In genomic region chr3:101724329-101725191, GRCh38 we compare ENCODE assay signal across 8 cellular contexts. TPM values are rescaled to one million over a fixed set of nuclear protein-coding genes. Genes with fewer than 3 reads are reported as not detected.
DNase-seq lines count a peak whose midpoint lies in the region; ATAC-seq lines count a peak whose summit lies in the region.

TSS of gene CEP97 (plus strand) at chr3:101724614. CDS start at chr3:101724677, 63 bp downstream.

- H3K27ac ChIP-seq in CD4-positive, alpha-beta memory T cell (ENCODE audit: low read depth, low read length): peak within 1 kb of the TSS; percentile 90
- H3K27ac ChIP-seq in effector memory CD4-positive, alpha-beta T cell (ENCODE audit: insufficient read depth, low read length, poor library complexity, severe bottlenecking): peak within 1 kb of the TSS; percentile 69

- peak; percentile 89 for ATAC-seq in GM19467 (IDR thresholded peaks at IDR 0.05; ENCODE audit: unreplicated experiment)

- peaks cover 18 to 29% of the 10 kb centered on the region in 2 donors for H3K36me3 Mint-ChIP-seq in CD4-positive, alpha-beta memory T cell

- peak within 1 kb of the TSS; percentile 98 to 100 (median 99) for H3K4me3 Mint-ChIP-seq in CD4-positive, alpha-beta memory T cell

- no peaks in the 10 kb centered on the region for H3K9me3 ChIP-seq in CD4-positive, alpha-beta memory T cell (ENCODE audit: control insufficient read depth in 1 of 2, low read length in 2 of 2)
- H3K9me3 ChIP-seq in effector memory CD4-positive, alpha-beta T cell (ENCODE audit: control insufficient read depth, low read length): no peaks in the 10 kb centered on the region

- CTCF ChIA-PET in CD4-positive, alpha-beta memory T cell (lab: Charles Lee; ENCODE audit: partially characterized antibody): interaction anchor here (0.9 to 2.7 kb wide), 19 partner anchors 10 to 505 kb away, joined by 3 to 19 read pairs (median 4); partner anchors contain the start of genes NFKBIZ, NXPE3 and RPL24

- intact Hi-C loops in CD4-positive, alpha-beta memory T cell (cut with micrococcal nuclease): loop anchor here (1.0 to 2.0 kb wide), 6 partner anchors 28 to 150 kb away; partner anchors contain the start of genes NFKBIZ, NXPE3, PCNP and RPL24

- H3K4me1 ChIP-seq in CD4-positive, alpha-beta memory T cell (ENCODE audit: insufficient read depth, low read length): peaks cover 52% of the 10 kb centered on the region
- peaks cover 17% of the 10 kb centered on the region for H3K4me1 ChIP-seq in effector memory CD4-positive, alpha-beta T cell (ENCODE audit: control insufficient read depth, insufficient read depth, low read length, poor library complexity, severe bottlenecking)

- H3K36me3 ChIP-seq in CD4-positive, alpha-beta memory T cell (ENCODE audit: insufficient read depth, low read length): peaks cover 12% of the 10 kb centered on the region
- H3K36me3 ChIP-seq in effector memory CD4-positive, alpha-beta T cell (ENCODE audit: control insufficient read depth, insufficient read depth, low read length): peaks cover 8% of the 10 kb centered on the region

- peak within 1 kb of the TSS; percentile 92 to 99 (median 99) for H3K27ac Mint-ChIP-seq in CD4-positive, alpha-beta memory T cell

- DNase-seq in CD4-positive, alpha-beta memory T cell: peak; percentile 87 to 92 (median 90)
- DNase-seq in HS-27A (ENCODE audit: low read depth): peak; percentile 92
- peak; percentile 36 for DNase-seq in NK-92 (lab: John Stamatoyannopoulos, UW; ENCODE audit: unreplicated experiment)
- peak; percentile 47 to 76 for DNase-seq in activated CD8-positive, alpha-beta memory T cell treated with anti-CD3 and anti-CD28 coated beads for 1 hour (ENCODE audit: extremely low read depth in 1 of 2, low read depth in 1 of 2)
- peak; percentile 65 to 80 (median 79) for DNase-seq in effector memory CD4-positive, alpha-beta T cell
- peak; percentile 98 for DNase-seq in medulla oblongata (ENCODE audit: extremely low spot score)
- peak; percentile 82 for DNase-seq in stimulated activated CD8-positive, alpha-beta memory T cell treated with anti-CD3 and anti-CD28 coated beads, Interleukin-12 subunit alpha, Interleukin-12 subunit beta, amount 100 ng/mL, for 1 hour (ENCODE audit: low read depth)

- no peaks in the 10 kb centered on the region for H3K27me3 Mint-ChIP-seq in CD4-positive, alpha-beta memory T cell

- H3K4me3 ChIP-seq in CD4-positive, alpha-beta memory T cell (ENCODE audit: low read length in 2 of 2): peak within 1 kb of the TSS; percentile 97 to 99
- H3K4me3 ChIP-seq in effector memory CD4-positive, alpha-beta T cell (ENCODE audit: insufficient read depth, low read depth, low read length, poor library complexity, severe bottlenecking): peak within 1 kb of the TSS; percentile 98

- H3K4me1 Mint-ChIP-seq in CD4-positive, alpha-beta memory T cell: peaks cover 31 to 56% (median 37%) of the 10 kb centered on the region in 4 donors

- POLR2A ChIA-PET in CD4-positive, alpha-beta memory T cell (lab: Charles Lee; ENCODE audit: partially characterized antibody): interaction anchor here (0.6 to 2.9 kb wide), 25 partner anchors 8 to 1015 kb away, joined by 3 to 60 read pairs (median 4); partner anchors contain the start of genes NFKBIZ, NXPE3, PCNP and RPL24

- H3K27me3 ChIP-seq in CD4-positive, alpha-beta memory T cell (ENCODE audit: insufficient read depth, low read length): no peaks in the 10 kb centered on the region
- H3K27me3 ChIP-seq in effector memory CD4-positive, alpha-beta T cell (replicated peaks; ENCODE audit: control insufficient read depth, insufficient read depth, low read length, poor library complexity, severe bottlenecking): no peaks in the 10 kb centered on the region

- no peaks in the 10 kb centered on the region for H3K9me3 Mint-ChIP-seq in CD4-positive, alpha-beta memory T cell

RNA-seq across cellular contexts. Expression of gene CEP97, which starts in this region (rescaled TPM):
- 10 to 100 TPM; 14.8 to 16.8 TPM for total RNA-seq in CD4-positive, alpha-beta memory T cell
- 1 to 10 TPM; 3.7 to 5.1 TPM for polyA plus RNA-seq in CD4-positive, alpha-beta memory T cell

Comparison
In these comparisons a context has a peak if more than half of its experiments do, and no peak if none do; other contexts are left out.
1. Peak in every context shown above with its lines: DNase-seq, ATAC-seq, H3K4me3 ChIP-seq and H3K27ac ChIP-seq.
2. DNase-seq: peak in every context shown above with its lines; median percentile 98 in medulla oblongata; 92 in HS-27A; 90 in CD4-positive, alpha-beta memory T cell; 82 in stimulated activated CD8-positive, alpha-beta memory T cell treated with anti-CD3 and anti-CD28 coated beads, Interleukin-12 subunit alpha, Interleukin-12 subunit beta, amount 100 ng/mL, for 1 hour; 79 in effector memory CD4-positive, alpha-beta T cell; 62 in activated CD8-positive, alpha-beta memory T cell treated with anti-CD3 and anti-CD28 coated beads for 1 hour; 36 in NK-92.